Comparison of ENCODE assay signal across 8 cellular contexts in the genomic region with DNA sequence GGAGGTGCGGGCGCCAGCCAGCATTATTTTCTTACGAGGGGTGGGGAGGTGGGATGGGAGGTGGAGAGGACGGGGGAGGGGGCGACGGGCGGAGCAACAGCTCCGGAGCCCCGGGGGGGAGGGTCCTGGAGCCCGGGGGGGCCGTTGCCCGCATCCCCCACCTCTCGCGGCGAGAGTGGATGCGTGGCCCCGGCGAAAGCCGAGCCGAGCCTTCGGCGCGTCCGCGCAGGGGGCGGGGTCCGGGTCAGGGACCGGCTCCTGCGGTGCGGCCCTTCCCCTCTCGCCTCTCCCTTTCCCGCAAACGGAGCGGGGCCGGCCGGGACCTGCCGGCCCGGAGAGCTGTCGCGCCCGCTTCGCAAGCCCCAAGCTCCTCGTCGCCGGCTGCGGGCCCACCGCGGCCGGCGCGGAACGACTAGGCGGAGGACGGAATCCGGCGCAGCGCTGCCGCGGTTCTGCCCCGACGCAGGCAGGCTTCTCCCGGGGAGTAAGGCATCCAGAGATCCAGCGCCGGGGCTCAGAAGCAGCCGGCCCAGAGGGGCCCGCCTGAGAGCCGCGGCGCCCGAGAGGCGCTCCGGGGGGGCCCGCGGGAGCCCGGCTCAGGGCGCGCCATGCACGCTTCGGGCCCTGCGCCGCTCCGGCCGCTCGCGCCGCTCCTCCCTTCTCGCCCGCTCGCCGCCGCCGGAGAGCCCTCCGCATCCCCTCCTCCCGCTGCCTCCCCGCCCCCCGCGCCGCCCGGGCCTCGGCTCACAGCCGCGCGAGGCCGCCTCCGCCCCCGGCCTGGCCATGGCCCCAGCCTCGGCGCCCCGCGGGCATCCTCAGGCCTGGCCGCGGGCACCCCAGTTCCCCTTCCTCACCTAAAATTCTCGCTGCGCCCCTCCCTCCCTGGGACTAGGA. TPM values are rescaled to one million over a fixed set of nuclear protein-coding genes. Genes with fewer than 3 reads are reported as not detected.
A peak's percentile ranks its signal among the peaks of the same experiment; 100 is the strongest.
DNase-seq lines count a peak whose midpoint lies in the region; ATAC-seq, FAIRE-seq and TF ChIP-seq lines count a peak whose summit lies in the region.

No MANE protein-coding gene starts in this region.

- H3K4me3 ChIP-seq in iPS-18a (ENCODE audit: low read length) (peak overlapping the region; percentile 58), sigmoid colon (peak overlapping the region; percentile 76 to 93 (median 86))

- H3K27ac ChIP-seq in iPS-18a (ENCODE audit: low read length) (no peak overlapping the region), sigmoid colon (peak overlapping the region; percentile 94 to 98 (median 96))

- no peak for TF ChIP-seq EP300 in sigmoid colon (IDR thresholded peaks at IDR 0.05)

- DNase-seq in AG08395 (ENCODE audit: low spot score) (peak; percentile 38), GM19239 (ENCODE audit: insufficient read length, low spot score) (peak; percentile 38), anterior cingulate cortex (lab: John Stamatoyannopoulos, UW) (peak in 36 of 58 donors; percentile 36 to 80 (median 62)), sigmoid colon (no peak), HT-29 (ENCODE audit: low spot score) (no peak)
- no peak for DNase-seq in effector CD4-positive, alpha-beta T cell

- H3K9me3 ChIP-seq in iPS-18a (ENCODE audit: control insufficient read depth, low read depth, low read length) (no peaks in the 10 kb centered on the region), sigmoid colon (no peaks in the 10 kb centered on the region)

- no peak for FAIRE-seq in GM19239 (lab: Jason Lieb, UNC)

- intact Hi-C loops in sigmoid colon (cut with DNase I) = loop anchor here (5.0 kb wide), 1 partner anchor 108 kb away; no protein-coding TSS in a partner anchor

- TF ChIP-seq CTCF in sigmoid colon (IDR thresholded peaks at IDR 0.05) = no peak

- 1% methylated on average over 114 of the region's 114 CpGs for WGBS in sigmoid colon, 2 donors

- no peak overlapping the region for H3K9ac ChIP-seq in iPS-18a (ENCODE audit: low read length)

- H3K27me3 ChIP-seq in iPS-18a (ENCODE audit: control insufficient read depth, insufficient read depth, low read length) = peaks cover 56% of the 10 kb centered on the region
- H3K27me3 ChIP-seq in sigmoid colon = peaks cover 0 to 4% (median 0%) of the 10 kb centered on the region in 3 donors

- ATAC-seq in GM21515 (IDR thresholded peaks at IDR 0.05; ENCODE audit: unreplicated experiment) = no peak

- no peak for TF ChIP-seq POLR2A in sigmoid colon (IDR thresholded peaks at IDR 0.05)

- H3K36me3 ChIP-seq in iPS-18a (ENCODE audit: control insufficient read depth, low read depth, low read length) = no peaks in the 10 kb centered on the region
- H3K36me3 ChIP-seq in sigmoid colon = no peaks in the 10 kb centered on the region

- H3K4me1 ChIP-seq in iPS-18a (ENCODE audit: control insufficient read depth, low read depth, low read length) (no peaks in the 10 kb centered on the region), sigmoid colon (peaks cover 0 to 43% (median 17%) of the 10 kb centered on the region in 4 donors)

RNA-seq across cellular contexts. Expression of gene ADCY5, which starts 0.4 kb away (rescaled TPM):
- total RNA-seq in sigmoid colon = 10 to 100 TPM; 39.5 to 84.4 (median 62.2) TPM
- polyA plus RNA-seq in sigmoid colon = 1 to 10 TPM; 1.4 to 9.9 (median 5.4) TPM
- 1.2 and 1.6 TPM in 2 replicates for total RNA-seq in HT-29 (2014; rRNA removed; shearing (Covaris generic))

Comparison
In these comparisons a context has a peak if more than half of its experiments do, and no peak if none do; other contexts are left out.
1. DNase-seq: peak in AG08395 (single experiment), GM19239 (single experiment) and anterior cingulate cortex (36 of 58); none in sigmoid colon (single experiment), HT-29 (single experiment) and effector CD4-positive, alpha-beta T cell (single experiment).
2. RNA of gene ADCY5, which starts 0.4 kb away (total RNA-seq): 39.5 to 84.4 TPM in sigmoid colon; 1.2 to 1.6 TPM in HT-29; every median in the first group is over 10 times any median in the second.